In the genomic region with DNA sequence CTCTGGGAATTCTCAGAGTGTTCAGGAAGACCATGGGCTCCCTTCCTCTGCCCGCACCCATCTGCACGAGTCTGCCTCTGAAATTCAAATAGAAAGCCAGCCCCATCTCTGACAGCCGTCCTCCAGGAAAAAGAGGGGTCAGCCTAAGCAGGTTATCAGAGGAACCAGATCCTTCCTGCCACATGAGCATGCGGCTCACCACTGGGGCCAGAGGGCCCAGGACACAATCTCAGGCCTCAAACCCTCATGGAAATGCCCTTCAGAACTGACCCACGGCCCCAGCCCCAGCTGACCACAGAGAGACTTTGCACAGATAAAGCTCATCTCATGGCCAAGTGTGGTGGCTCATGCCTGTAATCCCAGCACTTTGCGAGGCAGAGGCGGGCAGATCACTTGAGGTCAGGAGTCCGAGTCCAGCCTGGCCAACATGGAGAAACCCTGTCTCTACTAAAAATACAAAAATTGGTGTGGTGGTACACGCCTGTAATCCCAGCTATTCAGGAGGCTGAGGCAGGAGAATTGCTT, we compare ENCODE assay signal across 15 cellular contexts. TPM values are rescaled to one million over a fixed set of nuclear protein-coding genes. Genes with fewer than 3 reads are reported as not detected.
DNase-seq lines count a peak whose midpoint lies in the region; ATAC-seq and TF ChIP-seq lines count a peak whose summit lies in the region.
"Had no signal": no experiment of that assay in that cellular context is flagged by ENCODE, and none has a peak within 500 bp of the region (broad histone marks: within the 10 kb centered on the region; RNA-seq: fewer than 3 reads in every experiment).

No MANE protein-coding gene starts in this region.

- TF ChIP-seq CTCF in left ventricle myocardium inferior (IDR thresholded peaks at IDR 0.05; ENCODE audit: borderline replicate concordance) (no peak), neutrophil (IDR thresholded peaks at IDR 0.05) (no peak)

- H3K9me3 ChIP-seq in left ventricle myocardium inferior (replicated peaks), result no peaks in the 10 kb centered on the region
- H3K9me3 ChIP-seq in neutrophil, result no peaks in the 10 kb centered on the region

- H3K27ac ChIP-seq in left ventricle myocardium inferior (replicated peaks) (peak overlapping the region; percentile 96), neutrophil (peak overlapping the region; percentile 98)

- H3K4me1 ChIP-seq in left ventricle myocardium inferior (peaks cover 100% of the 10 kb centered on the region), neutrophil (ENCODE audit: control insufficient read depth in 1 of 2, insufficient read depth in 1 of 2, low read depth in 1 of 2, low read length in 1 of 2) (peaks cover 92 to 97% of the 10 kb centered on the region in 2 experiments)

- H3K4me3 ChIP-seq in left ventricle myocardium inferior (peak overlapping the region; percentile 40), neutrophil (ENCODE audit: low read depth in 1 of 2, low read length in 1 of 2) (peak overlapping the region in 1 of 2 experiments; percentile 17)

- H3K36me3 ChIP-seq in left ventricle myocardium inferior, result no peaks in the 10 kb centered on the region
- H3K36me3 ChIP-seq in neutrophil, result peaks cover 16% of the 10 kb centered on the region

- intact Hi-C loops in Right ventricle myocardium inferior (cut with DNase I), result no loop called here
- intact Hi-C loops in cardiac septum (cut with DNase I), result no loop called here
- intact Hi-C loops in left ventricle myocardium inferior (cut with micrococcal nuclease), result no loop called here

- no peaks in the 10 kb centered on the region for H3K27me3 ChIP-seq in left ventricle myocardium inferior (ENCODE audit: low read depth)
- H3K27me3 ChIP-seq in neutrophil, result no peaks in the 10 kb centered on the region

- no peak for DNase-seq in Right ventricle myocardium inferior (ENCODE audit: missing footprints)
- DNase-seq in cardiac septum (ENCODE audit: low spot score), result no peak
- DNase-seq in left ventricle myocardium inferior, result no peak
- no peak for DNase-seq in stimulated activated naive CD4-positive, alpha-beta T cell (lab: John Stamatoyannopoulos, UW)
- DNase-seq in NCI-H526 treated with DMSO at 0.1 percent for 48 hours (lab: John Stamatoyannopoulos, UW), result no peak
- no peak for DNase-seq in DMS153 treated with DMSO at 0.1 percent for 48 hours (lab: John Stamatoyannopoulos, UW; ENCODE audit: unreplicated experiment)
- DNase-seq: activated T-cell treated with anti-CD3 and anti-CD28 coated beads, Interleukin-2, amount 50 U/mL, for 48 hours; Calu3; effector CD4-positive, alpha-beta T cell; midbrain; NCI-H146 had no signal

- peak; percentile 24 for ATAC-seq in Right ventricle myocardium inferior
- ATAC-seq in HG03439 (IDR thresholded peaks at IDR 0.05; ENCODE audit: unreplicated experiment), result no peak
- ATAC-seq: activated CD4-positive, CD25-positive, alpha-beta regulatory T cell treated with anti-CD3 and anti-CD28 coated beads, Interleukin-2, amount 50 U/mL, for 24 hours had no signal

RNA-seq across cellular contexts. Expression of gene PXN, which starts 23.2 kb away (rescaled TPM):
- total RNA-seq in Right ventricle myocardium inferior, result 63.7 TPM
- 73.8 TPM for total RNA-seq in cardiac septum
- 59.8 TPM for total RNA-seq in left ventricle myocardium inferior

RNA-seq across cellular contexts. Expression of gene RPLP0, which starts 41.4 kb away (rescaled TPM):
- total RNA-seq in Right ventricle myocardium inferior (892 TPM), cardiac septum (594 TPM), left ventricle myocardium inferior (712 TPM)

RNA-seq across cellular contexts. Expression of gene GCN1, which starts 47.8 kb away (rescaled TPM):
- total RNA-seq in Right ventricle myocardium inferior (35.7 TPM), cardiac septum (39.8 TPM), left ventricle myocardium inferior (36.0 TPM)

RNA-seq across cellular contexts. Expression of gene RNU4-2, which starts 49.4 kb away (rescaled TPM):
- total RNA-seq in Right ventricle myocardium inferior (12,991 TPM), cardiac septum (27,323 TPM), left ventricle myocardium inferior (22,484 TPM)

RNA-seq across cellular contexts. Expression of gene RNU4-1, which starts 50.7 kb away (rescaled TPM):
- 1,499 TPM for total RNA-seq in Right ventricle myocardium inferior
- total RNA-seq in cardiac septum, result 3,560 TPM
- 2,088 TPM for total RNA-seq in left ventricle myocardium inferior
- total RNA-seq: SK-MEL-5 had no signal
